8 cellular contexts compared by ENCODE assay signal in the genomic region with DNA sequence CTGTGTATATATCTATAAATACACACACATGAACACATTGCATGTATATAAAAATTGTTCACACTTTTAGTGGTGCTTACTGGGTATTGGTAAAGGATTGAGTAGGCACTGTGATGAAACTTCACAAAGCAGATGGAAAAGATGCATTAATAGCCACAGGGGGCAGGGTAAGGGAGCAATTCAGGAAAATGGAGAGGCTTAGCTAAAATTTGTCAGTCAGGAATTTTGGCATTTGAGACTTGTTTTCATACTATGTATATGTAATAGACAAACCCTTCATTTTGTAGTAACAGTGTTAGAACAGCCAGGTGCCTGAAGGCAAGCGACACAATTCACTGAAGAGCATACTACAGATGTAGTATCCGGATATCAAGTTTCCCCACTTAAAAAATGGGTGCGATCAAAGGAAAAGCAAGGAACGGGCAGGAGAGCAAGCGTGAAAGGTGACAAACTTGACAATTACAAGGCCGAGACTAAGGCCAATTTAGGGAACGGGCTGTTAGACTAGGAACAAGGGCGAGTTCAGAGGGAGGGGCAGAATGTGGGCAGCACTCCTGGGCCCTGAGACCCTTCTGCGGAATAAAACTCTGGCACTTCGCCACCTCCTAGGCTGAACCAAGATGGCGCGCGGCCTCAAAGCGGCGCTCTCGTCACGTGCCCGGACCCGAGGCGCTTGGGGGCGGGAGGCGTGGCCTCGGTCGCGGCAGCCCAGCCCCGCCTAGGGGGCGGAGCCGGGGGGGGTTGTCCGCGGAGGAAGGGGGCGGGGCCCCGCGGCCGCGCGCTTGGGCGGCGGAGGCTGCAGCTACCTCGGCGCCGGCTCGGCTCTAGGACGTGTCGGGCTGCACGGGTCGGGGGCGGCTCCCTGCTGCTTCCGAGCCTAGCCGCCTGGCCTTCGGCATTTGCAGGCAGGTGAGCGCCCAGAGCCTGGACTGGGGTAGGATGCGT.
DNase-seq lines count a peak whose midpoint lies in the region; ATAC-seq, FAIRE-seq and TF ChIP-seq lines count a peak whose summit lies in the region.

A gene (plus strand): TSS at position 771 of the 945 bp plus-strand sequence. CDS start 12,518 bp downstream, outside the sequence.

- ATAC-seq in GM21723 (IDR thresholded peaks at IDR 0.05; ENCODE audit: unreplicated experiment), result peak; percentile 76

- POLR2A ChIA-PET in RWPE1 (lab: Yijun Ruan, JAX; ENCODE audit: low non-redundant PET), result no interaction called here

- peaks cover 10% of the 10 kb centered on the region for H3K9me3 Mint-ChIP-seq in nephron progenitor cell

- H3K4me3 ChIP-seq in LNCaP clone FGC (ENCODE audit: low read depth, low read length), result peak within 1 kb of the TSS; percentile 88

- DNase-seq in D721Med (ENCODE audit: insufficient read length, low spot score), result peak; percentile 98
- peak; percentile 46 for DNase-seq in LNCaP clone FGC (ENCODE audit: low read depth)
- peak; percentile 99 for DNase-seq in RWPE1 (ENCODE audit: low spot score)
- peak; percentile 84 for DNase-seq in activated effector memory CD4-positive, alpha-beta T cell treated with Interleukin-2 at 50 U/mL for 16 hours
- DNase-seq in fibroblast of the conjunctiva (ENCODE audit: low read depth), result peak; percentile 64
- DNase-seq in nephron progenitor cell, result peak; percentile 93
- peak; percentile 75 for DNase-seq in stimulated activated naive CD4-positive, alpha-beta T cell treated with Interleukin-2 at 50 U/mL for 16 hours (lab: John Stamatoyannopoulos, UW)

- FAIRE-seq in D721Med (lab: Jason Lieb, UNC), result no peak

- peaks cover 15% of the 10 kb centered on the region for H3K27me3 Mint-ChIP-seq in nephron progenitor cell (ENCODE audit: low read depth, poor library complexity)

- H3K4me1 Mint-ChIP-seq in nephron progenitor cell, result peaks cover 26% of the 10 kb centered on the region

- peak; percentile 32 for TF ChIP-seq CTCF in D721Med (IDR thresholded peaks at IDR 0.05; ENCODE audit: insufficient read depth, missing control alignments)
- TF ChIP-seq CTCF in LNCaP clone FGC (IDR thresholded peaks at IDR 0.05; ENCODE audit: control insufficient read depth, extremely low read depth, insufficient read depth), result peak; percentile 28
- peak; percentile 23; the same call in 1 of the 2 replicates for TF ChIP-seq CTCF in RWPE1 (conservative IDR thresholded peaks at IDR 0.05; ENCODE audit: low read depth)
- no peak for TF ChIP-seq CTCF in nephron progenitor cell (IDR thresholded peaks at IDR 0.05)

- peak within 1 kb of the TSS; percentile 42; the same call in 1 of the 2 replicates for H3K27ac ChIP-seq in RWPE1

- peaks cover 47% of the 10 kb centered on the region for H3K36me3 Mint-ChIP-seq in nephron progenitor cell (ENCODE audit: low read depth)

- CTCF ChIA-PET in RWPE1 (lab: Yijun Ruan, JAX), result interaction anchor here (0.6 to 2.5 kb wide), 5 partner anchors 14 to 241 kb away, joined by 3 to 16 read pairs (median 11); no protein-coding TSS in a partner anchor

- peak within 1 kb of the TSS; percentile 93 for H3K4me3 Mint-ChIP-seq in nephron progenitor cell

- no peak within 1 kb of the TSS for H3K27ac Mint-ChIP-seq in nephron progenitor cell

Comparison
In these comparisons a context has a peak if more than half of its experiments do, and no peak if none do; other contexts are left out.
1. Peak in every context shown above with its lines: DNase-seq, ATAC-seq, H3K4me3 ChIP-seq and H3K27ac ChIP-seq.
2. DNase-seq: peak in every context shown above with its lines; median percentile 99 in RWPE1; 98 in D721Med; 93 in nephron progenitor cell; 84 in activated effector memory CD4-positive, alpha-beta T cell treated with Interleukin-2 at 50 U/mL for 16 hours; 75 in stimulated activated naive CD4-positive, alpha-beta T cell treated with Interleukin-2 at 50 U/mL for 16 hours; 64 in fibroblast of the conjunctiva; 46 in LNCaP clone FGC.